Comparison of ENCODE assay signal across 9 cellular contexts in the genomic region with DNA sequence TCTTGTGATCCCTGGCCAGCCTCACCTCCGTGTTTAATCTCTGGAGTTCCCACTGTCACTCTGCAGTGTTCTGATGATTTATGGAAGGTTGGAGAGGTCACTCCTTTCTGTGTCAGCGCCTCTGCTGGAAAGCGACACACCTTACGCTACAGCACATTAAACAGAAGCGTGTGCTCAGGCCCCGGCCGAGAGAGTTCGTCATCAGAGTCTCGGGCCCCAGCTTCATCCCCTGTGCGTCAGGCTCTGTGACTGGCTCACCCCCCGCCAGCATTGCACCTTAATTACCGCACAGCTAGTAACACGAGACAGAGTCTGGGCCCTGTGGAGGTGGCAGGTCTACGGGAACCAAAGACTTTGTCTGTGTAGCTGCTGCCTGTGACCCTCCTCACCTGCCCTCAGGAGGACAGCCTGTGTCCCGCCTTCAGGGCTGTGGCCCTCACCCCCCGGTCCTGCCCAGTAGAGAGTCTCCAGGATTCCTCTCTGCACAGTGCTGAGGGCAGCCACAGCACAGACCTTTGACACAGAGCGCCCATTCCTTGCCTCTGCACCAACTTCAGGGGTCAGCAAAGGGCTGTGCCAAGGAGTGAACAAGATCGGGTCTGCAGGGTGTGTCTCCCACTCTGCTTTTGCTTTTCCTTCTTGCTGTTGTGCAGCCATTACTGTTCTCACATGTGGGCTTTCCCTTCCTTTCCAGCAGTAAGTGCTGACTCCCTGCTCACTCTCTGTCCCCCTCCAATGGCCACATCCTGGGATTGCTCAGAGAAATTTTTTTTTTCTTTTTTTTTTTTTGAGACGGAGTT.
DNase-seq lines count a peak whose midpoint lies in the region; ATAC-seq and TF ChIP-seq lines count a peak whose summit lies in the region.
"Had no signal": no experiment of that assay in that cellular context is flagged by ENCODE, and none has a peak within 500 bp of the region (broad histone marks: within the 10 kb centered on the region; RNA-seq: fewer than 3 reads in every experiment).

No MANE protein-coding gene starts in this region.

- intact Hi-C loops in body of pancreas (cut with DNase I), result no loop called here
- intact Hi-C loops in testis (cut with DNase I; ENCODE audit: low total_unique reads), result no loop called here

- H3K4me1 ChIP-seq in body of pancreas (peaks cover 45% of the 10 kb centered on the region), testis (peaks cover 5% of the 10 kb centered on the region)

- POLR2A ChIA-PET in HEK293T (lab: Yijun Ruan, JAX), result no interaction called here

- peaks cover 13 to 17% of the 10 kb centered on the region in 2 donors for H3K36me3 ChIP-seq in body of pancreas (replicated peaks in 1 of 2; ENCODE audit: insufficient read depth in 1 of 2, low read depth in 2 of 2)
- H3K36me3 ChIP-seq in testis (ENCODE audit: low read depth, missing control alignments), result no peaks in the 10 kb centered on the region

- H3K27me3 ChIP-seq in body of pancreas, result no peaks in the 10 kb centered on the region
- no peaks in the 10 kb centered on the region for H3K27me3 ChIP-seq in testis
- H3K27me3 ChIP-seq: neutrophil had no signal

- CTCF ChIA-PET in HEK293T (lab: Yijun Ruan, JAX), result interaction anchor here (0.6 to 1.0 kb wide), 4 partner anchors 15 to 766 kb away, joined by 3 to 5 read pairs (median 4); no protein-coding TSS in a partner anchor

- peak; percentile 80 for ATAC-seq in body of pancreas
- no peak for ATAC-seq in GM21390 (IDR thresholded peaks at IDR 0.05; ENCODE audit: unreplicated experiment)
- ATAC-seq in GM19463 (IDR thresholded peaks at IDR 0.05; ENCODE audit: unreplicated experiment), result no peak

- TF ChIP-seq POLR2A in body of pancreas (IDR thresholded peaks at IDR 0.05), result peak in 1 of 3 donors; percentile 12
- no peak for TF ChIP-seq POLR2A in testis (IDR thresholded peaks at IDR 0.05)

- H3K27ac ChIP-seq in body of pancreas (peak overlapping the region; percentile 46 to 80 (median 67)), testis (no peak overlapping the region)
- H3K27ac ChIP-seq: neutrophil had no signal

- H3K9me3 ChIP-seq in body of pancreas, result no peaks in the 10 kb centered on the region
- no peaks in the 10 kb centered on the region for H3K9me3 ChIP-seq in testis
- H3K9me3 ChIP-seq: neutrophil had no signal

- TF ChIP-seq CTCF in body of pancreas (IDR thresholded peaks at IDR 0.05) (peak; percentile 16 to 95 (median 68)), testis (IDR thresholded peaks at IDR 0.05) (peak; percentile 35 to 57 (median 55))

- H3K4me3 ChIP-seq in body of pancreas, result no peak overlapping the region
- no peak overlapping the region for H3K4me3 ChIP-seq in testis

- DNase-seq in COLO668 (lab: John Stamatoyannopoulos, UW; ENCODE audit: unreplicated experiment), result peak; percentile 85
- peak; percentile 92 for DNase-seq in HEK293T (ENCODE audit: extremely low spot score)
- DNase-seq in NCI-H69 (lab: John Stamatoyannopoulos, UW), result peak; percentile 95
- peak; percentile 50 to 67 (median 63) for DNase-seq in body of pancreas
- DNase-seq in islet precursor cell, result peak; percentile 75
- peak; percentile 58 for DNase-seq in testis

- WGBS in body of pancreas, 2 donors, result 67 to 72% methylated on average over 13 to 19 of the region's 19 CpGs
- WGBS in testis, 2 donors, result 88 to 89% methylated on average over 19 of the region's 19 CpGs

TF ChIP-seq in HEK293T, 16 proteins besides CTCF, POLR2A, EP300 and RAD21:
- TF ChIP-seq NFRKB (IDR thresholded peaks at IDR 0.05) (no peak), PKNOX1 (IDR thresholded peaks at IDR 0.05) (peak; percentile 95), CTBP1 (IDR thresholded peaks at IDR 0.05; ENCODE audit: borderline replicate concordance) (no peak), SP1 (IDR thresholded peaks at IDR 0.05) (no peak), ZNF384 (IDR thresholded peaks at IDR 0.05) (peak; percentile 100), FOXM1 (IDR thresholded peaks at IDR 0.05; ENCODE audit: borderline replicate concordance) (no peak), L3MBTL2 (conservative IDR thresholded peaks at IDR 0.05) (no peak), FOXK2 (IDR thresholded peaks at IDR 0.05) (no peak), FOXA1 (IDR thresholded peaks at IDR 0.05) (no peak), SUZ12 (IDR thresholded peaks at IDR 0.05) (no peak), HDGF (IDR thresholded peaks at IDR 0.05; ENCODE audit: borderline replicate concordance) (no peak; the same call in 1 of the 2 replicates), BHLHE40 (IDR thresholded peaks at IDR 0.05; ENCODE audit: borderline replicate concordance) (no peak), LEF1 (IDR thresholded peaks at IDR 0.05; ENCODE audit: borderline replicate concordance) (no peak), ELF4 (IDR thresholded peaks at IDR 0.05) (no peak)

Comparison
In these comparisons a context has a peak if more than half of its experiments do, and no peak if none do; other contexts are left out.
1. H3K27ac ChIP-seq: peak in body of pancreas (4 of 4); none in testis (0 of 2).
2. Peak in every context shown above with its lines, with median percentiles within 50 percentile points of each other: DNase-seq.